9 cellular contexts compared by ENCODE assay signal in the genomic region with DNA sequence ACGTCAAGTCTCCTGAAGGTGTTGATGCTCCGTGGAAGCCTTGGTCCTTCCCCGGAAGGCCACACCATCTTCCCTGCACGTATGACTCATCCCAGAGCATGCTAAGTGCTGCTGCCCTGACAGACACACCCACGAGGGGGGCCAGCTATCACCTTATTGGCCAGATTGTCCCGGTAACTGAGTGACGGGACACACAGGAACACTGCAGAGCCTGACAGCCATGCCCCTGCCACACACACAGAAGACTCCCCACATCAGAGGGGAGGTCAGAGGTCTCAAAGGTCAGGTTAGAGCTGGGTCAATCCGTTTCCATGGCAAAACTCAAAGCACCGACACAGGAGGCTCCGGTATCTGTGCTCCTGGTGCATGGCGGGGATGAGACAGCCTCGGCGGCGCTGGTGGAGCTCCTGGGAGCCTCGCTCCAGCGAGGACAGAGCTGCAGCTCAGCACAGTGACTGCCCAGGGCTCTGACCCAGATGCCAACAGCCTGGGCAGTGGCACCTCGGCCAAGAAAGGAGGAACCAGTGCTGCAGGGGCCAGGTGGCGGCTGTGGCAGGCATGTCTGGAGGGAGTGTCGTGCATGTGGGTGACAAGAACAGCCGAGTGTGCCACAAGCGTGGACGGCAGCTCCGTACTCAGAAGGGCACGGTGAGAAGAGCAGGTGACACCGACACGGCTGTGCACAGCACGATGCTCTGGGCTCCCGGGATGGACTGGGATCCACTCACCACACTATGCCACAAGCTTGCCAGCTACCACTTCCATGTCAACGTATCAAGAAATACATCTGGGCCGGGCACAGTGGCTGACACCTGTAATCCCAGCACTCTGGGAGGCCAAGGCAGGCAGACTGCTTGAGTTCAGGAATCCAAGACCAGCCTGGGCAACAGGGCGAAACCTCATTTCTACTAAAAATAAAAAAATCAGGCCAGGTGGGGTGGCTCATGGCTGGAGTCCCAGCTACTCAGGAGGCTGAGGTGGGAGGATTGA. TPM values are rescaled to one million over a fixed set of nuclear protein-coding genes. Genes with fewer than 3 reads are reported as not detected.
A peak's percentile ranks its signal among the peaks of the same experiment; 100 is the strongest.
DNase-seq lines count a peak whose midpoint lies in the region; ATAC-seq and TF ChIP-seq lines count a peak whose summit lies in the region.
"Had no signal": no experiment of that assay in that cellular context is flagged by ENCODE, and none has a peak within 500 bp of the region (broad histone marks: within the 10 kb centered on the region; RNA-seq: fewer than 3 reads in every experiment).

No MANE protein-coding gene starts in this region.

- no peak for TF ChIP-seq CTCF in RWPE1 (conservative IDR thresholded peaks at IDR 0.05; ENCODE audit: low read depth)
- no peak for TF ChIP-seq CTCF in fibroblast of lung (conservative IDR thresholded peaks at IDR 0.05 in 1 of 2, IDR thresholded peaks at IDR 0.05 in 1 of 2; ENCODE audit: low read depth in 1 of 2, low read length in 2 of 2)
- TF ChIP-seq CTCF in osteoblast (IDR thresholded peaks at IDR 0.05; ENCODE audit: extremely low read depth, low read depth, low read length), result no peak
- no peak for TF ChIP-seq CTCF in PC-9 (conservative IDR thresholded peaks at IDR 0.05)
- TF ChIP-seq CTCF in lower leg skin (IDR thresholded peaks at IDR 0.05), result no peak

- peak; percentile 45 for DNase-seq in GM04504 (ENCODE audit: low read depth)
- DNase-seq in RWPE1 (ENCODE audit: low spot score), result peak; percentile 71
- DNase-seq in fibroblast of lung (ENCODE audit: low read depth in 2 of 2), result peak; percentile 74 to 85
- DNase-seq in osteoblast (ENCODE audit: insufficient read length, low spot score, missing footprints), result peak; percentile 96
- no peak for DNase-seq in erythroblast (lab: John Stamatoyannopoulos, UW)
- no peak for DNase-seq in PC-9
- DNase-seq in lower leg skin (ENCODE audit: low spot score in 2 of 2), result no peak
- DNase-seq in naive thymus-derived CD8-positive, alpha-beta T cell, result no peak
- DNase-seq: activated T-cell treated with anti-CD3 and anti-CD28 coated beads, Interleukin-2, amount 50 U/mL, for 72 hours had no signal

- H3K4me1 Mint-ChIP-seq in naive thymus-derived CD8-positive, alpha-beta T cell, result peaks cover 1 to 11% (median 7%) of the 10 kb centered on the region in 4 donors

- no peak for ATAC-seq in naive thymus-derived CD8-positive, alpha-beta T cell

- H3K4me3 Mint-ChIP-seq in naive thymus-derived CD8-positive, alpha-beta T cell, result peak overlapping the region in 1 of 10 donors; percentile 58
- H3K4me3 Mint-ChIP-seq: activated T-cell treated with anti-CD3 and anti-CD28 coated beads, Interleukin-2, amount 50 U/mL, for 72 hours had no signal

- no peaks in the 10 kb centered on the region for H4K20me1 ChIP-seq in fibroblast of lung (ENCODE audit: control insufficient read depth, extremely low read depth, insufficient read depth, low read length)
- H4K20me1 ChIP-seq in osteoblast (ENCODE audit: insufficient read depth, low read length), result peaks cover 48% of the 10 kb centered on the region
- H4K20me1 ChIP-seq in PC-9 (ENCODE audit: insufficient read depth), result peaks cover 35% of the 10 kb centered on the region

- H3K27ac Mint-ChIP-seq in naive thymus-derived CD8-positive, alpha-beta T cell, result peak overlapping the region in 4 of 10 donors; percentile 24 to 59 (median 42)
- H3K27ac Mint-ChIP-seq: activated T-cell treated with anti-CD3 and anti-CD28 coated beads, Interleukin-2, amount 50 U/mL, for 72 hours had no signal

- WGBS in lower leg skin, 2 donors, result 65 to 69% methylated on average over 29 to 31 of the region's 31 CpGs

- peaks cover 0 to 5% (median 0%) of the 10 kb centered on the region in 3 donors for H3K36me3 Mint-ChIP-seq in naive thymus-derived CD8-positive, alpha-beta T cell

- no peaks in the 10 kb centered on the region for H3K9me3 Mint-ChIP-seq in naive thymus-derived CD8-positive, alpha-beta T cell
- H3K9me3 Mint-ChIP-seq: activated T-cell treated with anti-CD3 and anti-CD28 coated beads, Interleukin-2, amount 50 U/mL, for 72 hours had no signal

- CTCF ChIA-PET in RWPE1 (lab: Yijun Ruan, JAX), result interaction anchor here (0.5 kb wide), 1 partner anchor 114 kb away, joined by 3 read pairs; no protein-coding TSS in a partner anchor
- CTCF ChIA-PET in PC-9 (lab: Charles Lee), result no interaction called here

- H3K27me3 Mint-ChIP-seq in naive thymus-derived CD8-positive, alpha-beta T cell, result no peaks in the 10 kb centered on the region

- H3K79me2 ChIP-seq in fibroblast of lung (ENCODE audit: control insufficient read depth, insufficient read depth, low read length) (peaks cover 33% of the 10 kb centered on the region), osteoblast (ENCODE audit: insufficient read depth, low read length) (peaks cover 51% of the 10 kb centered on the region), PC-9 (ENCODE audit: low read depth) (peaks cover 19% of the 10 kb centered on the region; the same call in 1 of the 2 replicates)

- H3K27ac ChIP-seq in RWPE1 (peak overlapping the region; percentile 67), fibroblast of lung (ENCODE audit: insufficient read depth, low read length) (peak overlapping the region; percentile 62), osteoblast (ENCODE audit: low read depth, low read length) (peak overlapping the region; percentile 24), PC-9 (no peak overlapping the region)

- H3K27me3 ChIP-seq in fibroblast of lung (ENCODE audit: control insufficient read depth, insufficient read depth, low read length) (no peaks in the 10 kb centered on the region), osteoblast (ENCODE audit: insufficient read depth, low read length) (no peaks in the 10 kb centered on the region), PC-9 (ENCODE audit: insufficient read depth, low read depth) (no peaks in the 10 kb centered on the region)

- BruUV-seq in PC-9 (replicated peaks; lab: Mats Ljungman, UMichigan), result no TSS peak

- TF ChIP-seq POLR2A in erythroblast (IDR thresholded peaks at IDR 0.05; ENCODE audit: low read length) (no peak), lower leg skin (IDR thresholded peaks at IDR 0.05) (no peak)

- no peaks in the 10 kb centered on the region for H3K9me2 ChIP-seq in PC-9 (ENCODE audit: insufficient read depth)

- POLR2A ChIA-PET in RWPE1 (lab: Yijun Ruan, JAX; ENCODE audit: low non-redundant PET), result interaction anchor here (0.6 kb wide), 1 partner anchor 571 kb away, joined by 3 read pairs; no protein-coding TSS in a partner anchor
- POLR2A ChIA-PET in PC-9 (lab: Charles Lee; ENCODE audit: unreplicated experiment), result no interaction called here
- POLR2A ChIA-PET in naive thymus-derived CD8-positive, alpha-beta T cell (lab: Charles Lee), result interaction anchor here (0.6 to 0.7 kb wide), 2 partner anchors 18 to 59 kb away, joined by 3 to 4 read pairs; no protein-coding TSS in a partner anchor

- intact Hi-C loops in PC-9 (cut with micrococcal nuclease; ENCODE audit: unreplicated experiment), result no loop called here
- intact Hi-C loops in lower leg skin (cut with DNase I; ENCODE audit: low total_unique reads), result no loop called here

- peaks cover 21% of the 10 kb centered on the region for H3K4me1 ChIP-seq in fibroblast of lung (ENCODE audit: control insufficient read depth, extremely low read depth, insufficient read depth, low read length)
- peaks cover 11% of the 10 kb centered on the region for H3K4me1 ChIP-seq in osteoblast (ENCODE audit: insufficient read depth, low read length)
- no peaks in the 10 kb centered on the region for H3K4me1 ChIP-seq in PC-9 (replicated peaks; ENCODE audit: insufficient read depth)

- no peak overlapping the region for H3K4me3 ChIP-seq in fibroblast of lung (replicated peaks in 1 of 4; ENCODE audit: control extremely low read depth in 1 of 4, insufficient read depth in 1 of 4, low read depth in 3 of 4, low read length in 4 of 4)
- H3K4me3 ChIP-seq in osteoblast (ENCODE audit: insufficient read depth, low read length), result peak overlapping the region; percentile 13
- no peak overlapping the region for H3K4me3 ChIP-seq in PC-9
- H3K4me3 ChIP-seq in lower leg skin (ENCODE audit: low read depth, poor library complexity, severe bottlenecking), result no peak overlapping the region

- no peaks in the 10 kb centered on the region for H3K9me3 ChIP-seq in fibroblast of lung (ENCODE audit: control insufficient read depth, insufficient read depth, low read depth, low read length)
- H3K9me3 ChIP-seq in osteoblast (ENCODE audit: low read depth, low read length), result no peaks in the 10 kb centered on the region
- no peaks in the 10 kb centered on the region for H3K9me3 ChIP-seq in PC-9 (ENCODE audit: insufficient read depth, low read depth)

- H3K36me3 ChIP-seq in fibroblast of lung (ENCODE audit: control insufficient read depth, insufficient read depth, low read length) (peaks cover 4% of the 10 kb centered on the region), osteoblast (ENCODE audit: insufficient read depth, low read length) (peaks cover 4% of the 10 kb centered on the region), PC-9 (ENCODE audit: low read depth) (no peaks in the 10 kb centered on the region)

- no peak overlapping the region for H3K4me2 ChIP-seq in fibroblast of lung (ENCODE audit: extremely low read depth, insufficient read depth, low read length)
- H3K4me2 ChIP-seq in osteoblast (ENCODE audit: insufficient read depth, low read length), result peak overlapping the region; percentile 66
- H3K4me2 ChIP-seq in PC-9, result no peak overlapping the region

- H3F3A ChIP-seq in PC-9 (ENCODE audit: insufficient read depth, low read depth), result peaks cover 23% of the 10 kb centered on the region; the same call in 1 of the 2 replicates

- no peak overlapping the region for H2AFZ ChIP-seq in fibroblast of lung (ENCODE audit: low read length)
- no peak overlapping the region for H2AFZ ChIP-seq in osteoblast (ENCODE audit: low read length)
- H2AFZ ChIP-seq in PC-9, result no peak overlapping the region

- no peak overlapping the region for H3K9ac ChIP-seq in fibroblast of lung (ENCODE audit: insufficient read depth, low read length)

RNA-seq across cellular contexts. Expression of a gene that starts 14.8 kb away (rescaled TPM):
- total RNA-seq in fibroblast of lung (4.9 and 5.4 TPM in 2 replicates), osteoblast (1.8 and 2.7 TPM in 2 replicates), PC-9 (2021) (4.4 and 8.3 TPM in 2 replicates), lower leg skin (1 to 10 TPM in 2 of 4 donors, under 1 TPM in 1, not detected in 1; 0.57 to 2.6 (median 2.0) TPM)
- 1.3 and 1.4 TPM in 2 replicates for polyA plus RNA-seq in fibroblast of lung
- polyA plus RNA-seq in fibroblast of lung (2012), result 6.7 TPM in 2 replicates
- 2.3 TPM in 1 of 2 replicates, not detected in the other for polyA minus RNA-seq in fibroblast of lung (ENCODE audit: low replicate concordance)
- 1 to 10 TPM; 3.4 TPM for total RNA-seq in naive thymus-derived CD8-positive, alpha-beta T cell
- polyA plus RNA-seq in naive thymus-derived CD8-positive, alpha-beta T cell, result not detected

RNA-seq across cellular contexts. Expression of a gene that starts 19.4 kb away (rescaled TPM):
- 65.1 and 72.7 TPM in 2 replicates for total RNA-seq in fibroblast of lung
- polyA plus RNA-seq in fibroblast of lung, result 127 and 135 TPM in 2 replicates
- 125 and 138 TPM in 2 replicates for polyA plus RNA-seq in fibroblast of lung (2012)
- polyA minus RNA-seq in fibroblast of lung (ENCODE audit: low replicate concordance), result 75.1 and 86.7 TPM in 2 replicates
- total RNA-seq in osteoblast, result 67.2 and 73.1 TPM in 2 replicates
- 139 and 145 TPM in 2 replicates for total RNA-seq in PC-9 (2021)
- 100 to 1,000 TPM in 3 of 4 donors, 10 to 100 TPM in 1; 96.4 to 163 (median 123) TPM for total RNA-seq in lower leg skin
- 100 to 1,000 TPM; 158 to 162 TPM for total RNA-seq in naive thymus-derived CD8-positive, alpha-beta T cell
- polyA plus RNA-seq in naive thymus-derived CD8-positive, alpha-beta T cell, result 100 to 1,000 TPM; 219 to 290 (median 248) TPM

RNA-seq across cellular contexts. Expression of a gene that starts 43.3 kb away (rescaled TPM):
- total RNA-seq in fibroblast of lung (14.4 and 18.0 TPM in 2 replicates), osteoblast (18.6 and 19.9 TPM in 2 replicates), PC-9 (2021) (36.6 and 43.6 TPM in 2 replicates), lower leg skin (10 to 100 TPM; 23.2 to 33.3 (median 26.9) TPM)
- polyA plus RNA-seq in fibroblast of lung, result 12.5 and 19.8 TPM in 2 replicates
- polyA plus RNA-seq in fibroblast of lung (2012), result 24.8 and 50.7 TPM in 2 replicates
- 11.7 and 12.7 TPM in 2 replicates for polyA minus RNA-seq in fibroblast of lung (ENCODE audit: low replicate concordance)
- total RNA-seq in naive thymus-derived CD8-positive, alpha-beta T cell, result 10 to 100 TPM; 24.7 to 27.5 TPM
- 10 to 100 TPM in 1 of 3 donors, 1 to 10 TPM in 2; 7.7 to 15.3 (median 8.5) TPM for polyA plus RNA-seq in naive thymus-derived CD8-positive, alpha-beta T cell

RNA-seq across cellular contexts. Expression of a gene that starts 44.7 kb away (rescaled TPM):
- total RNA-seq in fibroblast of lung (0.50 and 0.77 TPM in 2 replicates), osteoblast (2.1 and 2.5 TPM in 2 replicates), PC-9 (2021) (5.4 and 7.8 TPM in 2 replicates), lower leg skin (10 to 100 TPM; 10.5 to 18.9 (median 13.3) TPM)
- polyA plus RNA-seq in fibroblast of lung, result 1.6 and 2.0 TPM in 2 replicates
- polyA plus RNA-seq in fibroblast of lung (2012), result 6.1 and 6.2 TPM in 2 replicates
- 2.5 and 4.7 TPM in 2 replicates for polyA minus RNA-seq in fibroblast of lung (ENCODE audit: low replicate concordance)
- 1 to 10 TPM; 3.7 to 3.8 TPM for total RNA-seq in naive thymus-derived CD8-positive, alpha-beta T cell
- 1 to 10 TPM in 1 of 3 donors, under 1 TPM in 2; 0.75 to 2.4 (median 0.89) TPM for polyA plus RNA-seq in naive thymus-derived CD8-positive, alpha-beta T cell

Comparison
In these comparisons a context has a peak if more than half of its experiments do, and no peak if none do; other contexts are left out.
1. DNase-seq: peak in GM04504 (single experiment), RWPE1 (single experiment), fibroblast of lung (2 of 2) and osteoblast (single experiment); none in erythroblast (0 of 2), PC-9 (0 of 2), lower leg skin (0 of 2) and naive thymus-derived CD8-positive, alpha-beta T cell (0 of 10).